In the genomic region with DNA sequence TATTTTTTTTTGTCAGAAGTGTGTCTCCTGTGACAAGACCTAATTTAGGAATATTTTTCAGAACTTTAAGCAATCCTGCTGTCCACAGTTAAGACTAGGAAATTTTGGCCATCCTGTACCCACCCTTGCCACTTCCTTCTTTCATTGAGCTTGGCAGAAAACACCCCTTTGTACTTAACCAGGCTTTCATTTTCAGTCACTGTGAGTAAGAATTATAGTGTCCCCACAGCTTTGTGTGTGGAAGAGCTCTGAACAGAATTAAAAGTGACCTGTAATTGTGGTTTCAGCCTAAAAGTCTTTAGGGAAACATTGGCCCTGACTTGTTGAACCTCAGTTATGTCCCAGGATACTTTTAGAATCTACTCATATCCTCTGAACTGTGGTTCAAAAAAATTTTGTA, we compare ENCODE assay signal across 10 cellular contexts.
DNase-seq lines count a peak whose midpoint lies in the region; ATAC-seq and TF ChIP-seq lines count a peak whose summit lies in the region.
"Had no signal": no experiment of that assay in that cellular context is flagged by ENCODE, and none has a peak within 500 bp of the region (broad histone marks: within the 10 kb centered on the region; RNA-seq: fewer than 3 reads in every experiment).

No MANE protein-coding gene starts in this region.

- no peak overlapping the region for H3K4me3 ChIP-seq in SJCRH30

- H3K4me1 Mint-ChIP-seq in activated CD8-positive, alpha-beta T cell treated with anti-CD3 and anti-CD28 coated beads for 36 hours (ENCODE audit: low read depth) = peaks cover 6% of the 10 kb centered on the region
- H3K4me1 Mint-ChIP-seq in activated CD8-positive, alpha-beta T cell treated with anti-CD3 and anti-CD28 coated beads, Interleukin-2, amount 10 ng/mL, durations not matched to agents 7 days and 5 days (ENCODE audit: low read depth) = peaks cover 8% of the 10 kb centered on the region
- H3K4me1 Mint-ChIP-seq in stimulated activated naive B cell treated with anti-CD40 and anti-IgM and Interleukin-4, amounts not matched to agents 10 μg/mL and 1 μg/mL and 100 μg/mL, for 72 hours = peaks cover 17 to 35% of the 10 kb centered on the region in 2 donors
- no peaks in the 10 kb centered on the region for H3K4me1 Mint-ChIP-seq in activated CD4-positive, alpha-beta memory T cell treated with anti-CD3 and anti-CD28 coated beads for 36 hours (ENCODE audit: low read depth)

- no peak overlapping the region for H3K27ac ChIP-seq in SJCRH30
- H3K27ac ChIP-seq: parathyroid adenoma had no signal

- peak; percentile 37 for ATAC-seq in activated CD8-positive, alpha-beta T cell treated with anti-CD3 and anti-CD28 coated beads for 36 hours
- ATAC-seq in activated CD8-positive, alpha-beta T cell treated with anti-CD3 and anti-CD28 coated beads, Interleukin-2, amount 10 ng/mL, durations not matched to agents 7 days and 5 days = no peak
- peak; percentile 85 for ATAC-seq in HG02610 (IDR thresholded peaks at IDR 0.05; ENCODE audit: unreplicated experiment)
- ATAC-seq in HG03558 (IDR thresholded peaks at IDR 0.05; ENCODE audit: extremely low read depth, unreplicated experiment) = peak; percentile 57
- ATAC-seq in stimulated activated naive B cell treated with anti-CD40 and anti-IgM and Interleukin-4, amounts not matched to agents 10 μg/mL and 1 μg/mL and 100 μg/mL, for 72 hours (replicated peaks) = peak; percentile 82 to 85

- no peaks in the 10 kb centered on the region for H3K36me3 ChIP-seq in SJCRH30

- no peaks in the 10 kb centered on the region for H3K4me1 ChIP-seq in SJCRH30
- H3K4me1 ChIP-seq: parathyroid adenoma had no signal

- POLR2A ChIA-PET in activated CD8-positive, alpha-beta T cell treated with anti-CD3 and anti-CD28 coated beads for 36 hours (lab: Charles Lee) = no interaction called here
- POLR2A ChIA-PET in activated CD8-positive, alpha-beta T cell treated with anti-CD3 and anti-CD28 coated beads, Interleukin-2, amount 10 ng/mL, durations not matched to agents 7 days and 5 days (lab: Charles Lee) = no interaction called here
- POLR2A ChIA-PET in activated CD4-positive, alpha-beta memory T cell treated with anti-CD3 and anti-CD28 coated beads for 36 hours (lab: Charles Lee) = no interaction called here

- H3K27me3 ChIP-seq in SJCRH30 = no peaks in the 10 kb centered on the region

- no peak for TF ChIP-seq CTCF in activated CD8-positive, alpha-beta T cell treated with anti-CD3 and anti-CD28 coated beads for 36 hours (IDR thresholded peaks at IDR 0.05)

- intact Hi-C loops in activated CD8-positive, alpha-beta T cell treated with anti-CD3 and anti-CD28 coated beads for 36 hours (cut with micrococcal nuclease) = no loop called here
- intact Hi-C loops in activated CD4-positive, alpha-beta memory T cell treated with anti-CD3 and anti-CD28 coated beads for 36 hours (cut with micrococcal nuclease) = no loop called here

- no peaks in the 10 kb centered on the region for H3K27me3 Mint-ChIP-seq in activated CD8-positive, alpha-beta T cell treated with anti-CD3 and anti-CD28 coated beads for 36 hours
- no peaks in the 10 kb centered on the region for H3K27me3 Mint-ChIP-seq in activated CD8-positive, alpha-beta T cell treated with anti-CD3 and anti-CD28 coated beads, Interleukin-2, amount 10 ng/mL, durations not matched to agents 7 days and 5 days (ENCODE audit: low read depth)
- no peaks in the 10 kb centered on the region for H3K27me3 Mint-ChIP-seq in stimulated activated naive B cell treated with anti-CD40 and anti-IgM and Interleukin-4, amounts not matched to agents 10 μg/mL and 1 μg/mL and 100 μg/mL, for 72 hours
- H3K27me3 Mint-ChIP-seq in activated CD4-positive, alpha-beta memory T cell treated with anti-CD3 and anti-CD28 coated beads for 36 hours = no peaks in the 10 kb centered on the region

- H3K27ac Mint-ChIP-seq in activated CD8-positive, alpha-beta T cell treated with anti-CD3 and anti-CD28 coated beads for 36 hours = peak overlapping the region; percentile 20
- no peak overlapping the region for H3K27ac Mint-ChIP-seq in activated CD8-positive, alpha-beta T cell treated with anti-CD3 and anti-CD28 coated beads, Interleukin-2, amount 10 ng/mL, durations not matched to agents 7 days and 5 days
- H3K27ac Mint-ChIP-seq in stimulated activated naive B cell treated with anti-CD40 and anti-IgM and Interleukin-4, amounts not matched to agents 10 μg/mL and 1 μg/mL and 100 μg/mL, for 72 hours = peak overlapping the region; percentile 65
- no peak overlapping the region for H3K27ac Mint-ChIP-seq in activated CD4-positive, alpha-beta memory T cell treated with anti-CD3 and anti-CD28 coated beads for 36 hours

- no peaks in the 10 kb centered on the region for H3K9me3 ChIP-seq in SJCRH30 (replicated peaks)

- no peaks in the 10 kb centered on the region for H3K36me3 Mint-ChIP-seq in activated CD8-positive, alpha-beta T cell treated with anti-CD3 and anti-CD28 coated beads for 36 hours (ENCODE audit: low read depth)
- H3K36me3 Mint-ChIP-seq in activated CD8-positive, alpha-beta T cell treated with anti-CD3 and anti-CD28 coated beads, Interleukin-2, amount 10 ng/mL, durations not matched to agents 7 days and 5 days (ENCODE audit: low read depth) = no peaks in the 10 kb centered on the region
- H3K36me3 Mint-ChIP-seq in stimulated activated naive B cell treated with anti-CD40 and anti-IgM and Interleukin-4, amounts not matched to agents 10 μg/mL and 1 μg/mL and 100 μg/mL, for 72 hours = peaks cover 0 to 4% of the 10 kb centered on the region in 2 donors
- H3K36me3 Mint-ChIP-seq in activated CD4-positive, alpha-beta memory T cell treated with anti-CD3 and anti-CD28 coated beads for 36 hours = no peaks in the 10 kb centered on the region

- H3K9me3 Mint-ChIP-seq in activated CD8-positive, alpha-beta T cell treated with anti-CD3 and anti-CD28 coated beads for 36 hours = no peaks in the 10 kb centered on the region
- H3K9me3 Mint-ChIP-seq in activated CD8-positive, alpha-beta T cell treated with anti-CD3 and anti-CD28 coated beads, Interleukin-2, amount 10 ng/mL, durations not matched to agents 7 days and 5 days (ENCODE audit: insufficient read depth) = no peaks in the 10 kb centered on the region
- peaks cover 0 to 4% of the 10 kb centered on the region in 2 donors for H3K9me3 Mint-ChIP-seq in stimulated activated naive B cell treated with anti-CD40 and anti-IgM and Interleukin-4, amounts not matched to agents 10 μg/mL and 1 μg/mL and 100 μg/mL, for 72 hours
- H3K9me3 Mint-ChIP-seq in activated CD4-positive, alpha-beta memory T cell treated with anti-CD3 and anti-CD28 coated beads for 36 hours = no peaks in the 10 kb centered on the region

- CTCF ChIA-PET in activated CD8-positive, alpha-beta T cell treated with anti-CD3 and anti-CD28 coated beads for 36 hours (lab: Charles Lee) = no interaction called here
- CTCF ChIA-PET in activated CD8-positive, alpha-beta T cell treated with anti-CD3 and anti-CD28 coated beads, Interleukin-2, amount 10 ng/mL, durations not matched to agents 7 days and 5 days (lab: Charles Lee) = no interaction called here
- CTCF ChIA-PET in activated CD4-positive, alpha-beta memory T cell treated with anti-CD3 and anti-CD28 coated beads for 36 hours (lab: Charles Lee) = interaction anchor here (1.0 to 1.2 kb wide), 2 partner anchors 8 to 193 kb away, joined by 3 read pairs; no protein-coding TSS in a partner anchor

- no peak overlapping the region for H3K4me3 Mint-ChIP-seq in activated CD8-positive, alpha-beta T cell treated with anti-CD3 and anti-CD28 coated beads for 36 hours
- no peak overlapping the region for H3K4me3 Mint-ChIP-seq in activated CD8-positive, alpha-beta T cell treated with anti-CD3 and anti-CD28 coated beads, Interleukin-2, amount 10 ng/mL, durations not matched to agents 7 days and 5 days
- H3K4me3 Mint-ChIP-seq in stimulated activated naive B cell treated with anti-CD40 and anti-IgM and Interleukin-4, amounts not matched to agents 10 μg/mL and 1 μg/mL and 100 μg/mL, for 72 hours = peak overlapping the region in 1 of 2 donors; percentile 1
- H3K4me3 Mint-ChIP-seq in activated CD4-positive, alpha-beta memory T cell treated with anti-CD3 and anti-CD28 coated beads for 36 hours = no peak overlapping the region

- no peak for DNase-seq in activated CD8-positive, alpha-beta T cell treated with anti-CD3 and anti-CD28 coated beads for 36 hours
- DNase-seq in activated CD8-positive, alpha-beta T cell treated with anti-CD3 and anti-CD28 coated beads, Interleukin-2, amount 10 ng/mL, durations not matched to agents 7 days and 5 days = no peak
- peak; percentile 13 for DNase-seq in stimulated activated naive B cell treated with anti-CD40 and anti-IgM and Interleukin-4, amounts not matched to agents 10 μg/mL and 1 μg/mL and 100 μg/mL, for 72 hours
- DNase-seq in activated CD4-positive, alpha-beta memory T cell treated with anti-CD3 and anti-CD28 coated beads for 36 hours = no peak
- DNase-seq in SJCRH30 (no peak), cerebellar cortex (ENCODE audit: low spot score) (no peak)
- DNase-seq: 8988T had no signal

Comparison
In these comparisons a context has a peak if more than half of its experiments do, and no peak if none do; other contexts are left out.
1. H3K27ac Mint-ChIP-seq: peak in activated CD8-positive, alpha-beta T cell treated with anti-CD3 and anti-CD28 coated beads for 36 hours (single experiment) and stimulated activated naive B cell treated with anti-CD40 and anti-IgM and Interleukin-4, amounts not matched to agents 10 μg/mL and 1 μg/mL and 100 μg/mL, for 72 hours (single experiment); none in activated CD8-positive, alpha-beta T cell treated with anti-CD3 and anti-CD28 coated beads, Interleukin-2, amount 10 ng/mL, durations not matched to agents 7 days and 5 days (single experiment) and activated CD4-positive, alpha-beta memory T cell treated with anti-CD3 and anti-CD28 coated beads for 36 hours (single experiment).